24 cellular contexts compared by ENCODE assay signal in genomic region chr16:4082474-4083044, GRCh38. TPM values are rescaled to one million over a fixed set of nuclear protein-coding genes. Genes with fewer than 3 reads are reported as not detected.
DNase-seq lines count a peak whose midpoint lies in the region; ATAC-seq and TF ChIP-seq lines count a peak whose summit lies in the region.
"Had no signal": no experiment of that assay in that cellular context is flagged by ENCODE, and none has a peak within 500 bp of the region (broad histone marks: within the 10 kb centered on the region; RNA-seq: fewer than 3 reads in every experiment).

No MANE protein-coding gene starts in this region.

- no peak for TF ChIP-seq CTCF in activated CD8-positive, alpha-beta T cell treated with anti-CD3 and anti-CD28 coated beads for 36 hours (IDR thresholded peaks at IDR 0.05)
- TF ChIP-seq CTCF in upper lobe of right lung (IDR thresholded peaks at IDR 0.05) = no peak

- DNase-seq in activated naive CD4-positive, alpha-beta T cell treated with anti-CD3 and anti-CD28 coated beads for 36 hours = peak; percentile 55
- DNase-seq in activated naive CD4-positive, alpha-beta T cell treated with Interleukin-2 at 50 U/mL for 16 hours = no peak
- peak; percentile 43 for DNase-seq in activated CD8-positive, alpha-beta T cell treated with anti-CD3 and anti-CD28 coated beads for 36 hours
- DNase-seq in immature natural killer cell = no peak
- DNase-seq in upper lobe of right lung = no peak
- DNase-seq in effector CD8-positive, alpha-beta T cell (lab: John Stamatoyannopoulos, UW) = no peak
- no peak for DNase-seq in T-cell
- no peak for DNase-seq in left cardiac atrium
- DNase-seq: activated CD4-positive, CD25-positive, alpha-beta regulatory T cell; BE2C; central memory CD4-positive, alpha-beta T cell; DMS53; foreskin melanocyte; H9; NCI-H1417; NCI-H2081 treated with DMSO at 0.1 percent for 48 hours; NCI-H345; NCI-H748 treated with DMSO at 0.1 percent for 48 hours; SIG-M5; stimulated activated CD4-positive, alpha-beta T cell treated with anti-CD3 and anti-CD28 coated beads, Interleukin-15, amount 100 ng/mL, for 24 hours had no signal

- intact Hi-C loops in activated naive CD4-positive, alpha-beta T cell treated with anti-CD3 and anti-CD28 coated beads for 36 hours (cut with micrococcal nuclease) = loop anchor here (5.0 kb wide), 2 partner anchors 100 to 580 kb away; partner anchors contain the start of gene CLUAP1
- intact Hi-C loops in activated CD8-positive, alpha-beta T cell treated with anti-CD3 and anti-CD28 coated beads for 36 hours (cut with micrococcal nuclease) = no loop called here
- intact Hi-C loops in upper lobe of right lung (cut with DNase I) = no loop called here
- intact Hi-C loops in left cardiac atrium (cut with DNase I) = no loop called here

- CTCF ChIA-PET in activated naive CD4-positive, alpha-beta T cell treated with anti-CD3 and anti-CD28 coated beads for 36 hours (lab: Charles Lee) = no interaction called here
- CTCF ChIA-PET in activated CD8-positive, alpha-beta T cell treated with anti-CD3 and anti-CD28 coated beads for 36 hours (lab: Charles Lee) = no interaction called here
- CTCF ChIA-PET in T-cell (lab: Charles Lee) = no interaction called here

- peaks cover 10% of the 10 kb centered on the region for H3K4me1 ChIP-seq in upper lobe of right lung
- H3K4me1 ChIP-seq: BE2C had no signal

- H3K36me3 Mint-ChIP-seq in activated naive CD4-positive, alpha-beta T cell treated with anti-CD3 and anti-CD28 coated beads for 36 hours (ENCODE audit: low read depth) = peaks cover 2% of the 10 kb centered on the region
- peaks cover 9% of the 10 kb centered on the region for H3K36me3 Mint-ChIP-seq in activated CD8-positive, alpha-beta T cell treated with anti-CD3 and anti-CD28 coated beads for 36 hours (ENCODE audit: low read depth)
- H3K36me3 Mint-ChIP-seq in immature natural killer cell (peaks cover 0 to 4% (median 0%) of the 10 kb centered on the region in 3 donors), T-cell (no peaks in the 10 kb centered on the region)

- no peaks in the 10 kb centered on the region for H3K27me3 Mint-ChIP-seq in activated naive CD4-positive, alpha-beta T cell treated with anti-CD3 and anti-CD28 coated beads for 36 hours (ENCODE audit: low read depth)
- H3K27me3 Mint-ChIP-seq in activated CD8-positive, alpha-beta T cell treated with anti-CD3 and anti-CD28 coated beads for 36 hours = peaks cover 3% of the 10 kb centered on the region
- H3K27me3 Mint-ChIP-seq in immature natural killer cell (ENCODE audit: low read depth in 3 of 3) = peaks cover 2 to 5% (median 4%) of the 10 kb centered on the region in 3 donors
- no peaks in the 10 kb centered on the region for H3K27me3 Mint-ChIP-seq in T-cell
- H3K27me3 Mint-ChIP-seq: dendritic cell treated with granulocyte-macrophage colony-stimulating factor and Interleukin-4, amounts not matched to agents 40 ng/mL and 50 ng/mL, for 4 days; stimulated activated naive CD8-positive, alpha-beta T cell treated with anti-CD3 and anti-CD28 coated beads, Interleukin-15, Interleukin-2, amounts not matched to agents 100 ng/mL and 50 ng/mL, for 24 hours had no signal

- no peaks in the 10 kb centered on the region for H3K36me3 ChIP-seq in upper lobe of right lung
- H3K36me3 ChIP-seq: esophagus muscularis mucosa, neutrophil had no signal

- POLR2A ChIA-PET in activated CD8-positive, alpha-beta T cell treated with anti-CD3 and anti-CD28 coated beads for 36 hours (lab: Charles Lee) = interaction anchor here (1.5 kb wide), 1 partner anchor 11 kb away, joined by 4 read pairs; no protein-coding TSS in a partner anchor
- POLR2A ChIA-PET in T-cell (lab: Charles Lee) = no interaction called here

- H3K9me3 ChIP-seq in upper lobe of right lung = no peaks in the 10 kb centered on the region
- H3K9me3 ChIP-seq: BE2C, esophagus muscularis mucosa, neutrophil had no signal

- H3K27ac ChIP-seq in upper lobe of right lung = no peak overlapping the region
- H3K27ac ChIP-seq: esophagus muscularis mucosa, neutrophil had no signal

- no peak overlapping the region for H3K27ac Mint-ChIP-seq in activated naive CD4-positive, alpha-beta T cell treated with anti-CD3 and anti-CD28 coated beads for 36 hours
- no peak overlapping the region for H3K27ac Mint-ChIP-seq in activated CD8-positive, alpha-beta T cell treated with anti-CD3 and anti-CD28 coated beads for 36 hours
- H3K27ac Mint-ChIP-seq in immature natural killer cell (peak overlapping the region in 4 of 6 donors; percentile 20 to 53 (median 30)), T-cell (no peak overlapping the region)
- H3K27ac Mint-ChIP-seq: dendritic cell treated with granulocyte-macrophage colony-stimulating factor and Interleukin-4, amounts not matched to agents 40 ng/mL and 50 ng/mL, for 4 days; H9; stimulated activated naive CD8-positive, alpha-beta T cell treated with anti-CD3 and anti-CD28 coated beads, Interleukin-15, Interleukin-2, amounts not matched to agents 100 ng/mL and 50 ng/mL, for 24 hours had no signal

- peak; percentile 33 for ATAC-seq in activated CD8-positive, alpha-beta T cell treated with anti-CD3 and anti-CD28 coated beads for 36 hours
- ATAC-seq in upper lobe of right lung (peak; percentile 20), T-cell (replicated peaks in 1 of 4) (no peak), left cardiac atrium (no peak)

- H3K9me3 Mint-ChIP-seq in activated naive CD4-positive, alpha-beta T cell treated with anti-CD3 and anti-CD28 coated beads for 36 hours = no peaks in the 10 kb centered on the region
- no peaks in the 10 kb centered on the region for H3K9me3 Mint-ChIP-seq in activated CD8-positive, alpha-beta T cell treated with anti-CD3 and anti-CD28 coated beads for 36 hours
- H3K9me3 Mint-ChIP-seq in immature natural killer cell = peaks cover 0 to 1% (median 0%) of the 10 kb centered on the region in 6 donors
- H3K9me3 Mint-ChIP-seq in T-cell = peaks cover 0 to 2% (median 0%) of the 10 kb centered on the region in 3 donors
- H3K9me3 Mint-ChIP-seq: dendritic cell treated with granulocyte-macrophage colony-stimulating factor and Interleukin-4, amounts not matched to agents 40 ng/mL and 50 ng/mL, for 4 days; stimulated activated naive CD8-positive, alpha-beta T cell treated with anti-CD3 and anti-CD28 coated beads, Interleukin-15, Interleukin-2, amounts not matched to agents 100 ng/mL and 50 ng/mL, for 24 hours had no signal

- peaks cover 43% of the 10 kb centered on the region for H3K4me1 Mint-ChIP-seq in activated naive CD4-positive, alpha-beta T cell treated with anti-CD3 and anti-CD28 coated beads for 36 hours (ENCODE audit: low read depth)
- H3K4me1 Mint-ChIP-seq in activated CD8-positive, alpha-beta T cell treated with anti-CD3 and anti-CD28 coated beads for 36 hours (ENCODE audit: low read depth) = peaks cover 43% of the 10 kb centered on the region
- H3K4me1 Mint-ChIP-seq in immature natural killer cell (peaks cover 20 to 40% of the 10 kb centered on the region in 2 donors), T-cell (peaks cover 32 to 35% (median 35%) of the 10 kb centered on the region in 3 donors)

- H3K4me3 Mint-ChIP-seq in activated naive CD4-positive, alpha-beta T cell treated with anti-CD3 and anti-CD28 coated beads for 36 hours = no peak overlapping the region
- no peak overlapping the region for H3K4me3 Mint-ChIP-seq in activated CD8-positive, alpha-beta T cell treated with anti-CD3 and anti-CD28 coated beads for 36 hours
- H3K4me3 Mint-ChIP-seq in immature natural killer cell (peak overlapping the region in 1 of 5 donors; percentile 25), T-cell (peak overlapping the region in 1 of 3 donors; percentile 68)
- H3K4me3 Mint-ChIP-seq: dendritic cell treated with granulocyte-macrophage colony-stimulating factor and Interleukin-4, amounts not matched to agents 40 ng/mL and 50 ng/mL, for 4 days; H9 had no signal

- H3K4me3 ChIP-seq in upper lobe of right lung = no peak overlapping the region

- H3K27me3 ChIP-seq in upper lobe of right lung = no peaks in the 10 kb centered on the region
- H3K27me3 ChIP-seq: BE2C, esophagus muscularis mucosa, neutrophil had no signal

RNA-seq across cellular contexts. Expression of gene ADCY9, which starts 33.7 kb away (rescaled TPM):
- 1 to 10 TPM; 6.5 to 7.1 TPM for total RNA-seq in activated naive CD4-positive, alpha-beta T cell treated with anti-CD3 and anti-CD28 coated beads for 36 hours
- 1 to 10 TPM; 4.1 to 4.8 TPM for total RNA-seq in activated CD8-positive, alpha-beta T cell treated with anti-CD3 and anti-CD28 coated beads for 36 hours
- 1 to 10 TPM; 1.1 to 1.5 (median 1.4) TPM for polyA plus RNA-seq in immature natural killer cell
- total RNA-seq in upper lobe of right lung = 49.6 TPM
- total RNA-seq in T-cell = 10 to 100 TPM in 4 of 5 donors, 1 to 10 TPM in 1; 7.9 to 15.7 (median 11.6) TPM
- total RNA-seq in left cardiac atrium = 10 to 100 TPM; 22.6 to 25.9 TPM

Comparison
In these comparisons a context has a peak if more than half of its experiments do, and no peak if none do; other contexts are left out.
1. DNase-seq: peak in activated naive CD4-positive, alpha-beta T cell treated with anti-CD3 and anti-CD28 coated beads for 36 hours (single experiment) and activated CD8-positive, alpha-beta T cell treated with anti-CD3 and anti-CD28 coated beads for 36 hours (single experiment); none in activated naive CD4-positive, alpha-beta T cell treated with Interleukin-2 at 50 U/mL for 16 hours (single experiment), immature natural killer cell (0 of 3), upper lobe of right lung (single experiment), effector CD8-positive, alpha-beta T cell (single experiment), T-cell (0 of 34) and left cardiac atrium (single experiment).
2. H3K27ac Mint-ChIP-seq: peak in immature natural killer cell (4 of 6); none in activated naive CD4-positive, alpha-beta T cell treated with anti-CD3 and anti-CD28 coated beads for 36 hours (single experiment), activated CD8-positive, alpha-beta T cell treated with anti-CD3 and anti-CD28 coated beads for 36 hours (single experiment) and T-cell (0 of 2).
3. ATAC-seq: peak in activated CD8-positive, alpha-beta T cell treated with anti-CD3 and anti-CD28 coated beads for 36 hours (single experiment) and upper lobe of right lung (single experiment); none in T-cell (0 of 4) and left cardiac atrium (0 of 2).